ENCODE assay signal across 33 cellular contexts in genomic region chr2:240718896-240719490, GRCh38. TPM values are rescaled to one million over a fixed set of nuclear protein-coding genes. Genes with fewer than 3 reads are reported as not detected.
"Had no signal": no experiment of that assay in that cellular context is flagged by ENCODE, and none has a peak within 500 bp of the region (broad histone marks: within the 10 kb centered on the region; RNA-seq: fewer than 3 reads in every experiment).

No MANE protein-coding gene starts in this region.

- FAIRE-seq: pancreas had no signal

- ATAC-seq: naive thymus-derived CD4-positive, alpha-beta T cell; natural killer cell; pancreas; sciatic nerve; stimulated activated effector memory CD8-positive, alpha-beta T cell treated with anti-CD3 and anti-CD28 coated beads, Interleukin-12 subunit alpha, Interleukin-12 subunit beta, amount 100 ng/mL, for 72 hours; stimulated activated naive B cell treated with anti-CD40 and anti-IgM and Interleukin-4, amounts not matched to agents 10 μg/mL and 1 μg/mL and 100 μg/mL, for 72 hours; upper lobe of right lung had no signal

- H3K36me3 ChIP-seq: neural progenitor cell, neutrophil, pancreas, prostate gland, right atrium auricular region, spleen, stomach, thoracic aorta, thyroid gland, transverse colon, upper lobe of right lung, uterus had no signal

- DNase-seq: naive thymus-derived CD4-positive, alpha-beta T cell; natural killer cell; nucleus accumbens; retina; spleen; stimulated activated CD4-positive, alpha-beta T cell treated with anti-CD3 and anti-CD28 coated beads, Interleukin-12 subunit alpha, Interleukin-12 subunit beta, amount 100 ng/mL, for 4 hours; stimulated activated CD4-positive, alpha-beta T cell treated with anti-CD3 and anti-CD28 coated beads, Interleukin-1b, Interleukin-23, amount 100 ng/mL, for 48 hours; stimulated activated CD4-positive, alpha-beta T cell treated with anti-CD3 and anti-CD28 coated beads, Interleukin-4, amount 100 ng/mL, for 1 hour; stimulated activated naive B cell treated with anti-CD40 and anti-IgM and Interleukin-4, amounts not matched to agents 10 μg/mL and 1 μg/mL and 100 μg/mL, for 72 hours; stimulated activated naive CD4-positive, alpha-beta T cell treated with Interleukin-2 at 50 U/mL for 16 hours; stomach; thyroid gland; transverse colon; upper lobe of right lung; uterus had no signal

- H3K9me3 ChIP-seq: neutrophil, pancreas, prostate gland, right atrium auricular region, spleen, stomach, thoracic aorta, thyroid gland, transverse colon, upper lobe of right lung, uterus had no signal

- H3K27ac ChIP-seq: neural progenitor cell, neutrophil, pancreas, prostate gland, right atrium auricular region, skin epidermis, spleen, stomach, thoracic aorta, thyroid gland, transverse colon, upper lobe of right lung, uterus had no signal

- H3K27me3 ChIP-seq: neural progenitor cell, neutrophil, pancreas, right atrium auricular region, stomach, thyroid gland, transverse colon, upper lobe of right lung, uterus had no signal

- H3K9ac ChIP-seq: neural progenitor cell had no signal

- H3K4me3 ChIP-seq: neural progenitor cell, pancreas, prostate gland, right atrium auricular region, skin epidermis, smooth muscle cell, spleen, stomach, thoracic aorta, thyroid gland, transverse colon, upper lobe of right lung, uterus had no signal

- H3K4me2 ChIP-seq: neural progenitor cell, smooth muscle cell had no signal

- H2AFZ ChIP-seq: neural progenitor cell had no signal

- H3K4me1 ChIP-seq: neural progenitor cell, pancreas, prostate gland, right atrium auricular region, spleen, stomach, thyroid gland, transverse colon, upper lobe of right lung, uterus had no signal

RNA-seq across cellular contexts. Expression of gene AQP12A, which starts 27.3 kb away (rescaled TPM):
- total RNA-seq: naive thymus-derived CD4-positive, alpha-beta T cell; natural killer cell; omental fat pad; osteocyte; posterior vena cava; prostate gland; pulmonary artery endothelial cell; right atrium auricular region; sciatic nerve; smooth muscle cell; stomach; subcutaneous adipose tissue; temporal lobe; thoracic aorta; thyroid gland; transverse colon; upper lobe of right lung; urinary bladder; uterus had no signal
- polyA plus RNA-seq: naive thymus-derived CD4-positive, alpha-beta T cell; neural cell; smooth muscle cell; stomach; urinary bladder had no signal

RNA-seq across cellular contexts. Expression of gene AQP12B, which starts 36.3 kb away (rescaled TPM):
- total RNA-seq: naive thymus-derived CD4-positive, alpha-beta T cell; natural killer cell; omental fat pad; osteocyte; prostate gland; pulmonary artery endothelial cell; right atrium auricular region; sciatic nerve; smooth muscle cell; subcutaneous adipose tissue; temporal lobe; thoracic aorta; upper lobe of right lung; urinary bladder; uterus had no signal
- polyA plus RNA-seq: naive thymus-derived CD4-positive, alpha-beta T cell; neural cell; smooth muscle cell; urinary bladder had no signal
